In genomic region chr10:11286261-11286989, GRCh38 we compare ENCODE assay signal across 11 cellular contexts.
DNase-seq lines count a peak whose midpoint lies in the region; ATAC-seq and TF ChIP-seq lines count a peak whose summit lies in the region.
"Had no signal": no experiment of that assay in that cellular context is flagged by ENCODE, and none has a peak within 500 bp of the region (broad histone marks: within the 10 kb centered on the region; RNA-seq: fewer than 3 reads in every experiment).

No MANE protein-coding gene starts in this region.

- peaks cover 3% of the 10 kb centered on the region for H3K27me3 Mint-ChIP-seq in Calu3 (ENCODE audit: unreplicated experiment)

- H3K4me1 ChIP-seq in lower lobe of right lung, result peaks cover 4% of the 10 kb centered on the region

- BruUV-seq in Calu3 (replicated peaks; lab: Mats Ljungman, UMichigan), result no TSS peak

- intact Hi-C loops in lower lobe of right lung (cut with DNase I) (no loop called here), Calu3 (cut with micrococcal nuclease; ENCODE audit: unreplicated experiment) (no loop called here)

- H3K4me1 Mint-ChIP-seq in Calu3 (ENCODE audit: low read depth, unreplicated experiment), result no peaks in the 10 kb centered on the region

- H3K27ac Mint-ChIP-seq in Calu3 (ENCODE audit: unreplicated experiment), result no peak overlapping the region

- DNase-seq in activated CD4-positive, CD25-positive, alpha-beta regulatory T cell (lab: John Stamatoyannopoulos, UW), result no peak
- DNase-seq in lower lobe of right lung (no peak), Calu3 (no peak), RPMI8226 (no peak), SKM-1 treated with dmso at 0.1 percent for 144 hours (lab: John Stamatoyannopoulos, UW; ENCODE audit: unreplicated experiment) (no peak)
- DNase-seq: dorsolateral prefrontal cortex, NCI-H510A, right cardiac atrium had no signal

- no peaks in the 10 kb centered on the region for H3K9me3 Mint-ChIP-seq in Calu3 (ENCODE audit: low read depth, unreplicated experiment)

- H3K36me3 Mint-ChIP-seq in Calu3 (ENCODE audit: insufficient read depth, unreplicated experiment), result no peaks in the 10 kb centered on the region

- H3K27me3 ChIP-seq in lower lobe of right lung (ENCODE audit: low read depth), result no peaks in the 10 kb centered on the region
- H3K27me3 ChIP-seq: dorsolateral prefrontal cortex had no signal

- H3K27ac ChIP-seq in lower lobe of right lung, result no peak overlapping the region

- no peak for TF ChIP-seq CTCF in lower lobe of right lung (IDR thresholded peaks at IDR 0.05)
- no peak for TF ChIP-seq CTCF in Calu3 (IDR thresholded peaks at IDR 0.05; ENCODE audit: unreplicated experiment)

- ATAC-seq in activated CD4-positive, CD25-positive, alpha-beta regulatory T cell treated with anti-CD3 and anti-CD28 coated beads, Interleukin-2, amount 50 U/mL, for 24 hours, result peak; percentile 29 to 32
- ATAC-seq in GM19463 (IDR thresholded peaks at IDR 0.05; ENCODE audit: unreplicated experiment) (peak; percentile 92), HG03108 (IDR thresholded peaks at IDR 0.05; ENCODE audit: unreplicated experiment) (peak; percentile 81), lower lobe of right lung (peak; percentile 39 to 46)
- ATAC-seq: right cardiac atrium had no signal

- H3K36me3 ChIP-seq in lower lobe of right lung, result peaks cover 73% of the 10 kb centered on the region

- no peak overlapping the region for H3K4me3 ChIP-seq in lower lobe of right lung
- H3K4me3 ChIP-seq: dorsolateral prefrontal cortex had no signal

- CTCF ChIA-PET in Calu3 (lab: Charles Lee), result no interaction called here

- H3K4me3 Mint-ChIP-seq in Calu3 (ENCODE audit: low read depth, unreplicated experiment), result no peak overlapping the region

- no peaks in the 10 kb centered on the region for H3K9me3 ChIP-seq in lower lobe of right lung

Comparison
In these comparisons a context has a peak if more than half of its experiments do, and no peak if none do; other contexts are left out.
1. ATAC-seq: peak in every context shown above with its lines; median percentile 92 in GM19463; 81 in HG03108; 42 in lower lobe of right lung; 30 in activated CD4-positive, CD25-positive, alpha-beta regulatory T cell treated with anti-CD3 and anti-CD28 coated beads, Interleukin-2, amount 50 U/mL, for 24 hours.